Comparison of ENCODE assay signal across 8 cellular contexts in the genomic region with DNA sequence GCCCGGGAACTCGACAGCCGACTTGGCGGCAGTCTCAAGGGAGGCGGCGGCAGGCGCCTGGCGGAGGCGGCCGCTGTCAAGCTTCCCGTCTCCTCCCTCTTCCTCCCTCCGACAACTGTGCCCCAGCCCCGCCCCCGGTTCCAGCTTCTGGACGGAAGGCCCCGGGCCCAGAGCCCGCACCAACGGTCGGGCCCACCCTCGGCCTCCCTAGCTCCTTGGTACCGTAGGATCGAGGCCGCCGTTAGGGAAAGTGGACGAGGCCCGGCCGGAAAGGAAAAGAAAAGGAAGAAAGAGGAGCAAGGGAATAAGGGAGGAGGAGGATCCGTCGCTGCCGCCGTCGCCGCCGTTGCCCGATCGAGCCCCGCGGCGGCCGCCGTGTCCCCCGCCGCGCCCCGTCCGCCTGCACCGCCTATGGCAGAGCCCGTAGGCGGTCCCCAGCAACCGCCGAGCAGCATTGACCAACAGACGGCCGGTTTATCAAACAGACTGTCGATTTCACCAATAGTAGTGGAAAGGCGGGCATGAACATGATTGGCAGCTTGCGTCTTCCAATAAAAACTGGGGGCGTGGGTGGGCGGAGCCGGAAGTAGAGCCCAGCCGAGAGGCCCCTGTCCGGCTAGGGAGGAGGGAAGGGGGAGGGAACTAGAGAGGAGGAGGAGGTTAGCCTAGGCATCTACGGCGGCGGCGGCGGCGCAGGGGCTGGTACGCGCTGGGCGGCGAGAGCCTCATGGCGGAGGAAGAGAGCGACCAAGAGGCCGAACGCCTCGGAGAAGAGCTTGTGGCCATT.
DNase-seq lines count a peak whose midpoint lies in the region; ATAC-seq and TF ChIP-seq lines count a peak whose summit lies in the region.

A gene with protein sequence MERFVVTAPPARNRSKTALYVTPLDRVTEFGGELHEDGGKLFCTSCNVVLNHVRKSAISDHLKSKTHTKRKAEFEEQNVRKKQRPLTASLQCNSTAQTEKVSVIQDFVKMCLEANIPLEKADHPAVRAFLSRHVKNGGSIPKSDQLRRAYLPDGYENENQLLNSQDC (minus strand): TSS at position 413 of the 787 bp plus-strand sequence. CDS start 3,029 bp downstream, outside the sequence.
A gene (plus strand): TSS at position 663 of the 787 bp plus-strand sequence. CDS start 65 bp downstream, at position 728.

- peaks cover 45% of the 10 kb centered on the region for H3K36me3 Mint-ChIP-seq in nephron progenitor cell (ENCODE audit: low read depth)

- H3K79me2 ChIP-seq in MM.1S (ENCODE audit: low read length) = peaks cover 73% of the 10 kb centered on the region

- H3K4me2 ChIP-seq in MM.1S (ENCODE audit: low read depth, low read length) = peak within 1 kb of the TSS; percentile 71

- peak; percentile 97 for DNase-seq in HAP-1 (ENCODE audit: low spot score in 2 of 2)
- peak; percentile 99 for DNase-seq in MM.1S
- peak; percentile 95 for DNase-seq in SIG-M5 (lab: John Stamatoyannopoulos, UW)
- DNase-seq in activated gamma-delta T cell (lab: John Stamatoyannopoulos, UW) = peak; percentile 93
- DNase-seq in fibroblast of the conjunctiva (ENCODE audit: low read depth) = peak; percentile 98
- peak; percentile 97 for DNase-seq in nephron progenitor cell
- peak; percentile 97 to 99 for DNase-seq in stimulated activated naive CD8-positive, alpha-beta T cell treated with anti-CD3 and anti-CD28 coated beads, Interleukin-15, amount 100 ng/mL, for 72 hours

- no peak for TF ChIP-seq CTCF in MM.1S (IDR thresholded peaks at IDR 0.05; ENCODE audit: low read length)
- TF ChIP-seq CTCF in nephron progenitor cell (IDR thresholded peaks at IDR 0.05) = no peak

- peak within 1 kb of the TSS; percentile 86 for H2AFZ ChIP-seq in MM.1S (ENCODE audit: low read length)

- in situ Hi-C loops in HAP-1 (cut with MboI; ENCODE audit: low sequenced_read_pairs) = no loop called here

- peak within 1 kb of the TSS; percentile 98 for H3K4me3 Mint-ChIP-seq in nephron progenitor cell
- H3K4me3 Mint-ChIP-seq in stimulated activated naive CD8-positive, alpha-beta T cell treated with anti-CD3 and anti-CD28 coated beads, Interleukin-15, amount 100 ng/mL, for 72 hours = peak within 1 kb of the TSS; percentile 96 to 98

- H3K9me3 Mint-ChIP-seq in nephron progenitor cell = peaks cover 2% of the 10 kb centered on the region
- H3K9me3 Mint-ChIP-seq in stimulated activated naive CD8-positive, alpha-beta T cell treated with anti-CD3 and anti-CD28 coated beads, Interleukin-15, amount 100 ng/mL, for 72 hours = no peaks in the 10 kb centered on the region

- H3K36me3 ChIP-seq in ES-I3 (ENCODE audit: insufficient read depth, low read length) = peaks cover 4% of the 10 kb centered on the region
- H3K36me3 ChIP-seq in HAP-1 (replicated peaks) = peaks cover 22% of the 10 kb centered on the region
- H3K36me3 ChIP-seq in MM.1S (replicated peaks; ENCODE audit: insufficient read depth, low read length) = peaks cover 9% of the 10 kb centered on the region; the same call in 1 of the 2 replicates

- peaks cover 56% of the 10 kb centered on the region for H3K4me1 Mint-ChIP-seq in nephron progenitor cell
- H3K4me1 Mint-ChIP-seq in stimulated activated naive CD8-positive, alpha-beta T cell treated with anti-CD3 and anti-CD28 coated beads, Interleukin-15, amount 100 ng/mL, for 72 hours = peaks cover 34% of the 10 kb centered on the region

- no peaks in the 10 kb centered on the region for H3K27me3 Mint-ChIP-seq in nephron progenitor cell (ENCODE audit: low read depth, poor library complexity)
- H3K27me3 Mint-ChIP-seq in stimulated activated naive CD8-positive, alpha-beta T cell treated with anti-CD3 and anti-CD28 coated beads, Interleukin-15, amount 100 ng/mL, for 72 hours = no peaks in the 10 kb centered on the region

- H3K27ac Mint-ChIP-seq in nephron progenitor cell = peak within 1 kb of the TSS; percentile 98
- peak within 1 kb of the TSS; percentile 99 for H3K27ac Mint-ChIP-seq in stimulated activated naive CD8-positive, alpha-beta T cell treated with anti-CD3 and anti-CD28 coated beads, Interleukin-15, amount 100 ng/mL, for 72 hours

- no peaks in the 10 kb centered on the region for H3K9me2 ChIP-seq in MM.1S (replicated peaks; ENCODE audit: insufficient read depth, low read length)

- H3K27me3 ChIP-seq in HAP-1 (ENCODE audit: low read depth) (no peaks in the 10 kb centered on the region), MM.1S (replicated peaks; ENCODE audit: insufficient read depth, low read length) (no peaks in the 10 kb centered on the region)

- peak within 1 kb of the TSS; percentile 80 for H3K27ac ChIP-seq in MM.1S (ENCODE audit: low read length)

- peak; percentile 95 for ATAC-seq in stimulated activated naive CD8-positive, alpha-beta T cell treated with anti-CD3 and anti-CD28 coated beads, Interleukin-15, amount 100 ng/mL, for 72 hours

- 0 out of 2 replicates have a peak, but pooled peaks cover 8% of the 10 kb centered on the region for H4K20me1 ChIP-seq in MM.1S (ENCODE audit: insufficient read depth, low read length)

- H3F3A ChIP-seq in MM.1S (ENCODE audit: insufficient read depth, low read length) = peaks cover 8% of the 10 kb centered on the region; the same call in 1 of the 2 replicates

- H3K4me1 ChIP-seq in ES-I3 (ENCODE audit: insufficient read depth, low read length) (no peaks in the 10 kb centered on the region), HAP-1 (peaks cover 17% of the 10 kb centered on the region; the same call in 1 of the 2 replicates), MM.1S (ENCODE audit: low read length) (peaks cover 14% of the 10 kb centered on the region)

- H3K9me3 ChIP-seq in ES-I3 (ENCODE audit: control insufficient read depth, insufficient read depth, low read length) (no peaks in the 10 kb centered on the region), HAP-1 (no peaks in the 10 kb centered on the region), MM.1S (replicated peaks; ENCODE audit: insufficient read depth, low read length) (no peaks in the 10 kb centered on the region)

- H3K9ac ChIP-seq in ES-I3 (ENCODE audit: low read depth, low read length) (peak within 1 kb of the TSS; percentile 94), MM.1S (ENCODE audit: low read length) (peak within 1 kb of the TSS; percentile 82)

- H3K4me3 ChIP-seq in HAP-1 (peak within 1 kb of the TSS; percentile 94), MM.1S (ENCODE audit: low read length) (peak within 1 kb of the TSS; percentile 85)

Comparison
In these comparisons a context has a peak if more than half of its experiments do, and no peak if none do; other contexts are left out.
1. Peak in every context shown above with its lines: DNase-seq, ATAC-seq, H3K4me3 ChIP-seq and H3K27ac ChIP-seq.